In the genomic region with DNA sequence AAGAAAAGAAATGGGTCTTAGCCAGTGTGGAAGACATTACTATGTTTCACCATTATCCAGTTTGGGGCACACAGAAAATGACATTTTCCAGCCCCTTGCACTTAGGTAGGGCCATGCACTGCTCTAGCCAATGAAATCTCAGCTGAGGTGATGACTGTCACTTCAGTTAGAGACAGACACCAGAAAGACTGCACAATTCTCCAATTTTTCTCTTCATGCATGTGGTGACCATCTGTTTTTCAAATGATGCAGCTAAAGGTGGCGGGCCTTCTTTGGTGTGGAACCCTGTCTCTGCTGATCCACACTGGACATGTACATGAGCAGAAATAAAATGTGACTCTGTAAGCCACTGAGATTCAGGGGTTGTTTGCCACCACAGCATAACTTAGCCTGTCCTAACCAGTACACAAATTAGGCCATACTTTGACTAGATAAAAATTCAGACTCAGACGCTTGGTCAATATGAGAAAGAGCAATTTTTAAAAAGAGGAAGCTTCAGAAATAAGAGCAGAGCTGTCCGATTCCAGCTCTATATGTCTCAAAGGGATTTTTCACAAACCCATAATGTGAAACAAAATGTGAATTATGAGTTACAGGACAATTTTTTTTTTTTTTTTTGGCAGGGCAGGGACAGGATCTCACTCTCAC, we compare ENCODE assay signal across 19 cellular contexts. TPM values are rescaled to one million over a fixed set of nuclear protein-coding genes. Genes with fewer than 3 reads are reported as not detected.
DNase-seq lines count a peak whose midpoint lies in the region; ATAC-seq and TF ChIP-seq lines count a peak whose summit lies in the region.
"Had no signal": no experiment of that assay in that cellular context is flagged by ENCODE, and none has a peak within 500 bp of the region (broad histone marks: within the 10 kb centered on the region; RNA-seq: fewer than 3 reads in every experiment).

No MANE protein-coding gene starts in this region.

- no peaks in the 10 kb centered on the region for H3K9me3 ChIP-seq in heart left ventricle
- H3K9me3 ChIP-seq: esophagus squamous epithelium, psoas muscle had no signal

- TF ChIP-seq POLR2A in heart left ventricle (IDR thresholded peaks at IDR 0.05) = no peak

- no peaks in the 10 kb centered on the region for H3K27me3 Mint-ChIP-seq in central memory CD8-positive, alpha-beta T cell

- WGBS in heart left ventricle, 4 donors = 91 to 96% (median 92%) methylated on average over 3 of the region's 3 CpGs

- H3K27me3 ChIP-seq in heart left ventricle = no peaks in the 10 kb centered on the region
- H3K27me3 ChIP-seq: esophagus squamous epithelium had no signal

- TF ChIP-seq CTCF in GM10266 (IDR thresholded peaks at IDR 0.05; ENCODE audit: control insufficient read depth, insufficient read depth, low read depth, missing control alignments) = no peak
- no peak for TF ChIP-seq CTCF in heart left ventricle (IDR thresholded peaks at IDR 0.05)

- DNase-seq in GM10266 (ENCODE audit: extremely low spot score) (peak; percentile 42), heart left ventricle (no peak)
- no peak for DNase-seq in central memory CD8-positive, alpha-beta T cell (ENCODE audit: low spot score in 2 of 2)
- no peak for DNase-seq in activated CD4-positive, CD25-positive, alpha-beta regulatory T cell treated with anti-CD3 and anti-CD28 coated beads, Interleukin-2, amount 50 U/mL, for 72 hours
- DNase-seq: activated CD8-positive, alpha-beta T cell treated with anti-CD3 and anti-CD28 coated beads, Interleukin-2, amount 10 ng/mL, durations not matched to agents 7 days and 5 days; activated naive CD4-positive, alpha-beta T cell treated with anti-CD3 and anti-CD28 coated beads, Interleukin-2, amount 50 U/mL, for 16 hours; DMS79; esophagus squamous epithelium; hypothalamus; NCI-H1092; NCI-H345; psoas muscle; RPMI8226; T-helper 9 cell had no signal

- no peak overlapping the region for H3K4me3 Mint-ChIP-seq in central memory CD8-positive, alpha-beta T cell
- H3K4me3 Mint-ChIP-seq: activated CD8-positive, alpha-beta T cell treated with anti-CD3 and anti-CD28 coated beads, Interleukin-2, amount 10 ng/mL, durations not matched to agents 7 days and 5 days had no signal

- no peak overlapping the region for H3K4me3 ChIP-seq in heart left ventricle
- H3K4me3 ChIP-seq: esophagus squamous epithelium, psoas muscle had no signal

- no peak overlapping the region for H3K27ac ChIP-seq in heart left ventricle
- H3K27ac ChIP-seq: esophagus squamous epithelium, psoas muscle had no signal

- ATAC-seq in GM21447 (IDR thresholded peaks at IDR 0.05; ENCODE audit: unreplicated experiment) (peak; percentile 48), HG03442 (IDR thresholded peaks at IDR 0.05; ENCODE audit: unreplicated experiment) (peak; percentile 72), HG03342 (IDR thresholded peaks at IDR 0.05; ENCODE audit: unreplicated experiment) (no peak), heart left ventricle (no peak), GM21360 (IDR thresholded peaks at IDR 0.05; ENCODE audit: unreplicated experiment) (no peak)
- no peak for ATAC-seq in central memory CD8-positive, alpha-beta T cell (replicated peaks; ENCODE audit: extremely low read depth, poor library complexity, severe bottlenecking)
- ATAC-seq: activated CD8-positive, alpha-beta T cell treated with anti-CD3 and anti-CD28 coated beads, Interleukin-2, amount 10 ng/mL, durations not matched to agents 7 days and 5 days; psoas muscle had no signal

- H3K4me1 ChIP-seq in heart left ventricle = no peaks in the 10 kb centered on the region
- H3K4me1 ChIP-seq: esophagus squamous epithelium, psoas muscle had no signal

- peaks cover 2% of the 10 kb centered on the region for H3K36me3 Mint-ChIP-seq in central memory CD8-positive, alpha-beta T cell (ENCODE audit: insufficient read depth)

- no peaks in the 10 kb centered on the region for H3K9me3 Mint-ChIP-seq in central memory CD8-positive, alpha-beta T cell

- H3K27ac Mint-ChIP-seq in central memory CD8-positive, alpha-beta T cell (ENCODE audit: low read depth) = peak overlapping the region; percentile 56
- H3K27ac Mint-ChIP-seq: activated CD8-positive, alpha-beta T cell treated with anti-CD3 and anti-CD28 coated beads, Interleukin-2, amount 10 ng/mL, durations not matched to agents 7 days and 5 days had no signal

- intact Hi-C loops in heart left ventricle (cut with DNase I) = no loop called here

- H3K4me1 Mint-ChIP-seq in central memory CD8-positive, alpha-beta T cell = no peaks in the 10 kb centered on the region

- peaks cover 0 to 19% (median 5%) of the 10 kb centered on the region in 9 donors for H3K36me3 ChIP-seq in heart left ventricle

RNA-seq across cellular contexts. Expression of a gene that starts 6.7 kb away (rescaled TPM):
- 1 to 10 TPM; 2.3 to 4.3 (median 3.0) TPM for total RNA-seq in heart left ventricle
- 1 to 10 TPM; 2.6 to 3.6 TPM for polyA plus RNA-seq in heart left ventricle

RNA-seq across cellular contexts. Expression of a gene that starts 7.2 kb away (rescaled TPM):
- 10 to 100 TPM; 28.2 to 53.7 (median 35.1) TPM for total RNA-seq in heart left ventricle
- polyA plus RNA-seq in heart left ventricle = 10 to 100 TPM; 14.1 to 41.1 TPM

RNA-seq across cellular contexts. Expression of a gene that starts 55.5 kb away (rescaled TPM):
- 1,000 to 10,000 TPM in 7 of 9 donors, 100 to 1,000 TPM in 2; 414 to 2,982 (median 2,187) TPM for total RNA-seq in heart left ventricle
- 1,000 to 10,000 TPM in 1 of 2 donors, 100 to 1,000 TPM in 1; 470 to 2,188 TPM for polyA plus RNA-seq in heart left ventricle
- total RNA-seq: activated CD8-positive, alpha-beta T cell treated with anti-CD3 and anti-CD28 coated beads, Interleukin-2, amount 10 ng/mL, durations not matched to agents 7 days and 5 days; HT-29 had no signal

Comparison
In these comparisons a context has a peak if more than half of its experiments do, and no peak if none do; other contexts are left out.
1. ATAC-seq: peak in GM21447 (single experiment) and HG03442 (single experiment); none in central memory CD8-positive, alpha-beta T cell (single experiment), HG03342 (single experiment), heart left ventricle (0 of 4) and GM21360 (single experiment).